ENCODE assay signal across 8 cellular contexts in the genomic region with DNA sequence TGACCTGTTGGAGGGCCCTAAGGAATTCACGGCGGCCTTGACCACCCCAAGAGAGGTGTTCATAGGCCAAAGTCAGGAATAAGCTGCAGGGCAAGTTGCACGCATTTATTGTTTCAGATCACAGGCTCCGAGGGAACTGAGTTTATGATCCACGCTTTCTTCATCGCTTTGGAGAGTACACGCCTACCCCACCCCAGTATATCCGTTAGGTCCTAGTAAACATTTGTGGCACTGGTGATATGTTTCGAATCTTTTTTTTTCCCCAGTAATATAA. TPM values are rescaled to one million over a fixed set of nuclear protein-coding genes. Genes with fewer than 3 reads are reported as not detected.
DNase-seq lines count a peak whose midpoint lies in the region; ATAC-seq and TF ChIP-seq lines count a peak whose summit lies in the region.

No MANE protein-coding gene starts in this region.

- H3K27me3 ChIP-seq in BLaER1, result no peaks in the 10 kb centered on the region

- H3K27ac Mint-ChIP-seq in chondrocyte (ENCODE audit: unreplicated experiment) (peak overlapping the region; percentile 95), naive B cell (peak overlapping the region; percentile 63 to 97 (median 94))

- H3K4me3 ChIP-seq in BLaER1, result peak overlapping the region; percentile 97

- H3K27me3 Mint-ChIP-seq in chondrocyte (ENCODE audit: low read depth), result no peaks in the 10 kb centered on the region
- H3K27me3 Mint-ChIP-seq in naive B cell, result no peaks in the 10 kb centered on the region

- peaks cover 58% of the 10 kb centered on the region for H3K4me1 ChIP-seq in BLaER1

- H3K36me3 ChIP-seq in BLaER1 (peaks cover 76% of the 10 kb centered on the region), KOPT-K1 (ENCODE audit: insufficient read depth, low read length) (peaks cover 55% of the 10 kb centered on the region)

- H3K9me3 ChIP-seq in BLaER1 (no peaks in the 10 kb centered on the region), KOPT-K1 (ENCODE audit: insufficient read depth, low read length, poor library complexity, severe bottlenecking) (no peaks in the 10 kb centered on the region)

- ATAC-seq in naive B cell (ENCODE audit: low read depth in 2 of 2) (no peak), GM21619 (IDR thresholded peaks at IDR 0.05; ENCODE audit: unreplicated experiment) (no peak)

- peaks cover 88% of the 10 kb centered on the region for H4K20me1 ChIP-seq in BLaER1

- no peaks in the 10 kb centered on the region for H3K9me3 Mint-ChIP-seq in chondrocyte (ENCODE audit: low read depth)
- H3K9me3 Mint-ChIP-seq in naive B cell, result no peaks in the 10 kb centered on the region

- peak overlapping the region; percentile 92 for H3K4me2 ChIP-seq in BLaER1

- H3K9ac ChIP-seq in BLaER1, result peak overlapping the region; percentile 98

- H3K4me3 Mint-ChIP-seq in chondrocyte (ENCODE audit: unreplicated experiment), result peak overlapping the region; percentile 98
- H3K4me3 Mint-ChIP-seq in naive B cell, result peak overlapping the region; percentile 77 to 97 (median 94)

- H3K36me3 Mint-ChIP-seq in chondrocyte (ENCODE audit: low read depth), result peaks cover 5% of the 10 kb centered on the region
- H3K36me3 Mint-ChIP-seq in naive B cell, result no peaks in the 10 kb centered on the region

- H3K27ac ChIP-seq in BLaER1 (peak overlapping the region; percentile 97), KOPT-K1 (ENCODE audit: low read depth, low read length, poor library complexity, severe bottlenecking) (peak overlapping the region; percentile 92)

- DNase-seq in chondrocyte (ENCODE audit: low spot score), result no peak
- DNase-seq in naive B cell, result no peak
- no peak for DNase-seq in NCI-H1436 (lab: John Stamatoyannopoulos, UW)
- no peak for DNase-seq in activated gamma-delta T cell (lab: John Stamatoyannopoulos, UW)
- DNase-seq in stimulated activated CD4-positive, alpha-beta T cell treated with anti-CD3 and anti-CD28 coated beads, Interleukin-4, amount 100 ng/mL, for 24 hours, result no peak

- H3K4me1 Mint-ChIP-seq in chondrocyte (ENCODE audit: low read depth), result peaks cover 16% of the 10 kb centered on the region
- peaks cover 16 to 34% (median 28%) of the 10 kb centered on the region in 3 donors for H3K4me1 Mint-ChIP-seq in naive B cell

- no peak for TF ChIP-seq CTCF in chondrocyte (IDR thresholded peaks at IDR 0.05)

RNA-seq across cellular contexts. Expression of a gene that starts 0.8 kb away (rescaled TPM):
- 348 to 394 TPM (median 359 TPM) in 3 replicates for total RNA-seq in chondrocyte
- 100 to 1,000 TPM; 140 to 158 (median 149) TPM for polyA plus RNA-seq in naive B cell (ENCODE audit: low read depth in 6 of 6)

RNA-seq across cellular contexts. Expression of a gene that starts 7.5 kb away (rescaled TPM):
- total RNA-seq in chondrocyte, result 17.0 to 18.1 TPM (median 17.2 TPM) in 3 replicates
- 10 to 100 TPM; 18.3 to 40.1 (median 28.7) TPM for polyA plus RNA-seq in naive B cell (ENCODE audit: low read depth in 6 of 6)

RNA-seq across cellular contexts. Expression of a gene that starts 19.4 kb away (rescaled TPM):
- total RNA-seq in chondrocyte, result 39.0 to 61.1 TPM (median 47.5 TPM) in 3 replicates
- polyA plus RNA-seq in naive B cell (ENCODE audit: low read depth in 6 of 6), result 10 to 100 TPM; 37.9 to 89.1 (median 77.2) TPM

RNA-seq across cellular contexts. Expression of a gene that starts 19.5 kb away (rescaled TPM):
- 7.8 to 8.4 TPM (median 8.4 TPM) in 3 replicates for total RNA-seq in chondrocyte
- polyA plus RNA-seq in naive B cell (ENCODE audit: low read depth in 6 of 6), result 1 to 10 TPM; 2.1 to 8.4 (median 4.8) TPM

RNA-seq across cellular contexts. Expression of a gene that starts 23.8 kb away (rescaled TPM):
- total RNA-seq in chondrocyte, result 35.3 to 40.1 TPM (median 37.7 TPM) in 3 replicates
- 10 to 100 TPM; 26.1 to 43.9 (median 30.8) TPM for polyA plus RNA-seq in naive B cell (ENCODE audit: low read depth in 6 of 6)
